ENCODE assay signal across 10 cellular contexts in the genomic region with DNA sequence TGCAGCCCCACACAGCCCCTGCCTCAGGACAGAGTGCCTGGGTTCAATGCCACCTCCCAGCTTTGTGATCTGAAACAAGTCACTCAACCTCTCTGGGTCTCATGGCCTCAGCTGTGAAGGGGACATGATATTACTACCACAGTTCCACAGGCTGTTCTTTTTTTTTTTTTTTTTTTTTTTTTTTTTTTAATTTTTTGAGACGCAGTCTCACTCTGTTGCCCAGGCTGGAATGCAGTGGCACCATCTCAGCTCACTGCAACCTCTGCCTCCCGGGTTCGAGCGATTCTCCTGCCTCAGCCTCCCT. TPM values are rescaled to one million over a fixed set of nuclear protein-coding genes. Genes with fewer than 3 reads are reported as not detected.
DNase-seq lines count a peak whose midpoint lies in the region; ATAC-seq and TF ChIP-seq lines count a peak whose summit lies in the region.
"Not testable (repeated sequence)": the region's sequence is repeated elsewhere in the genome, so short reads cannot be mapped to it uniquely, and the experiment has no call there.
"Had no signal": no experiment of that assay in that cellular context is flagged by ENCODE, and none has a peak within 500 bp of the region (broad histone marks: within the 10 kb centered on the region; RNA-seq: fewer than 3 reads in every experiment).

No MANE protein-coding gene starts in this region.

- not testable (repeated sequence) for H3K27me3 ChIP-seq in HUES48 (ENCODE audit: control insufficient read depth, insufficient read depth, low read length); ectodermal cell (ENCODE audit: control insufficient read depth, insufficient read depth, low read length, poor library complexity, severe bottlenecking); right atrium auricular region; mesenchymal stem cell (ENCODE audit: control insufficient read depth in 1 of 2, insufficient read depth in 1 of 2, low read length in 2 of 2); prostate gland (replicated peaks; ENCODE audit: insufficient read depth); tibial artery

- H2BK120ac ChIP-seq in mesenchymal stem cell (ENCODE audit: low read depth, low read length) = peak overlapping the region; percentile 36

- not testable (repeated sequence) for H3K36me3 Mint-ChIP-seq in WTC11

- H3K27ac Mint-ChIP-seq in WTC11 = peak overlapping the region; percentile 88

- H4K91ac ChIP-seq in mesenchymal stem cell (ENCODE audit: low read length) = peak overlapping the region; percentile 96

- H3K18ac ChIP-seq in mesenchymal stem cell (ENCODE audit: low read depth in 1 of 2, low read length in 2 of 2) = peak overlapping the region; percentile 96 to 98

- peak overlapping the region; percentile 60 to 93 for H2BK12ac ChIP-seq in mesenchymal stem cell (ENCODE audit: low read length in 2 of 2)

- H2AK5ac ChIP-seq in mesenchymal stem cell (ENCODE audit: low read length, severe bottlenecking) = peak overlapping the region; percentile 21

- not testable (repeated sequence) for DNase-seq in WTC11 (ENCODE audit: low spot score); right atrium auricular region (ENCODE audit: low spot score); mesenchymal stem cell; prostate gland (ENCODE audit: low spot score); tibial artery

- H3K4me1 ChIP-seq in HUES48 (ENCODE audit: control insufficient read depth, insufficient read depth, low read length) (peaks cover 27% of the 10 kb centered on the region), ectodermal cell (ENCODE audit: control insufficient read depth, insufficient read depth, low read length) (peaks cover 13% of the 10 kb centered on the region), right atrium auricular region (peaks cover 0 to 24% of the 10 kb centered on the region in 2 donors), mesenchymal stem cell (ENCODE audit: control insufficient read depth, insufficient read depth, low read depth, low read length) (peaks cover 18% of the 10 kb centered on the region), tibial artery (peaks cover 0 to 29% (median 15%) of the 10 kb centered on the region in 4 donors)
- H3K4me1 ChIP-seq in prostate gland (replicated peaks) = not testable (repeated sequence)

- H3K36me3 ChIP-seq in HUES48 (ENCODE audit: control insufficient read depth, insufficient read depth, low read length); ectodermal cell (ENCODE audit: control insufficient read depth, insufficient read depth, low read length); right atrium auricular region; mesenchymal stem cell (ENCODE audit: control insufficient read depth in 1 of 2, insufficient read depth in 2 of 2, low read depth in 1 of 2, low read length in 2 of 2); prostate gland; tibial artery: not testable (repeated sequence)

- H2BK5ac ChIP-seq in mesenchymal stem cell (ENCODE audit: low read depth, low read length, poor library complexity, severe bottlenecking) = not testable (repeated sequence)

- WGBS in ectodermal cell, 2 experiments = 82 to 86% methylated on average over 4 of the region's 4 CpGs
- 67% methylated on average over 4 of the region's 4 CpGs for WGBS in mesenchymal stem cell
- 72% methylated on average over 4 of the region's 4 CpGs for WGBS in prostate gland

- TF ChIP-seq CTCF in 22Rv1 (IDR thresholded peaks at IDR 0.05); WTC11 (IDR thresholded peaks at IDR 0.05); right atrium auricular region (IDR thresholded peaks at IDR 0.05); prostate gland (IDR thresholded peaks at IDR 0.05); tibial artery (IDR thresholded peaks at IDR 0.05): not testable (repeated sequence)

- H3K4me3 Mint-ChIP-seq in WTC11 = not testable (repeated sequence)

- ATAC-seq in WTC11 = not testable (repeated sequence)

- H3K27ac ChIP-seq in 22Rv1 = peak overlapping the region; percentile 100
- H3K27ac ChIP-seq in HUES48 (ENCODE audit: low read depth, low read length) = peak overlapping the region; percentile 92
- peak overlapping the region; percentile 67 for H3K27ac ChIP-seq in ectodermal cell (ENCODE audit: insufficient read depth, low read depth, low read length, poor library complexity, severe bottlenecking)
- H3K27ac ChIP-seq in right atrium auricular region = peak overlapping the region; percentile 74 to 75
- H3K27ac ChIP-seq in mesenchymal stem cell (ENCODE audit: low read length, poor library complexity, severe bottlenecking) = peak overlapping the region; percentile 38
- peak overlapping the region; percentile 31 to 51 for H3K27ac ChIP-seq in prostate gland
- peak overlapping the region; percentile 80 to 85 for H3K27ac ChIP-seq in tibial artery

- H3K23ac ChIP-seq in mesenchymal stem cell (ENCODE audit: low read length in 2 of 2) = not testable (repeated sequence)

- H3K9ac ChIP-seq in HUES48 (ENCODE audit: low read depth, low read length) (peak overlapping the region; percentile 9), mesenchymal stem cell (ENCODE audit: low read length) (peak overlapping the region; percentile 83)

- H3K4me2 ChIP-seq in mesenchymal stem cell (ENCODE audit: low read length, poor library complexity, severe bottlenecking) = not testable (repeated sequence)

- peaks cover 41% of the 10 kb centered on the region for H3K4me1 Mint-ChIP-seq in WTC11

- H3K9me3 Mint-ChIP-seq in WTC11 = not testable (repeated sequence)

- peak overlapping the region; percentile 55 to 86 for H3K4ac ChIP-seq in mesenchymal stem cell (ENCODE audit: low read depth in 1 of 2, low read length in 2 of 2)

- CTCF ChIA-PET in WTC11 (lab: Charles Lee) = interaction anchor here (0.9 to 5.7 kb wide), 16 partner anchors 9 to 421 kb away, joined by 3 to 62 read pairs (median 6); a partner anchor contains a TSS

- intact Hi-C loops in prostate gland (cut with DNase I); tibial artery (cut with DNase I; ENCODE audit: low total_unique reads): not testable (repeated sequence)

- H3K27me3 Mint-ChIP-seq in WTC11 (ENCODE audit: low read depth) = not testable (repeated sequence)

- not testable (repeated sequence) for H3K9me3 ChIP-seq in HUES48 (ENCODE audit: control insufficient read depth, insufficient read depth, low read length); ectodermal cell (ENCODE audit: control insufficient read depth, low read length); right atrium auricular region; mesenchymal stem cell (ENCODE audit: control insufficient read depth, low read length); prostate gland; tibial artery

- peak overlapping the region; percentile 60 for H2BK15ac ChIP-seq in mesenchymal stem cell (ENCODE audit: low read depth, poor library complexity, severe bottlenecking)

- peak overlapping the region in 1 of 2 experiments; percentile 84 for H3K14ac ChIP-seq in mesenchymal stem cell (ENCODE audit: low read length in 2 of 2)

- POLR2A ChIA-PET in WTC11 (lab: Charles Lee) = interaction anchor here (1.3 to 2.9 kb wide), 4 partner anchors 8 to 23 kb away, joined by 7 to 20 read pairs (median 16); a partner anchor contains a TSS

- not testable (repeated sequence) for H3K79me1 ChIP-seq in mesenchymal stem cell (replicated peaks; ENCODE audit: low read length, poor library complexity, severe bottlenecking)

- not testable (repeated sequence) for H3K4me3 ChIP-seq in HUES48 (ENCODE audit: low read depth, low read length); ectodermal cell (ENCODE audit: insufficient read depth, low read depth, low read length); right atrium auricular region; mesenchymal stem cell (ENCODE audit: insufficient read depth in 1 of 2, low read depth in 1 of 2, low read length in 2 of 2); prostate gland; tibial artery

- peak overlapping the region; percentile 6 for H2AFZ ChIP-seq in mesenchymal stem cell (ENCODE audit: low read depth, low read length)

- TF ChIP-seq POLR2A in prostate gland (IDR thresholded peaks at IDR 0.05) = peak; percentile 8

- H4K8ac ChIP-seq in mesenchymal stem cell (ENCODE audit: low read length) = peak overlapping the region; percentile 82

TF ChIP-seq in WTC11, 78 proteins besides CTCF, POLR2A, EP300 and RAD21:
- TF ChIP-seq FOXK1 (CRISPR knock-in tag; IDR thresholded peaks at IDR 0.05) = 0 out of 2 replicates have a peak, but pooled peaks have one; percentile 7

RNA-seq across cellular contexts. Expression of a gene that starts 8.7 kb away (rescaled TPM):
- total RNA-seq in WTC11 (2021) (88.8 to 158 TPM (median 149 TPM) in 3 replicates), right atrium auricular region (100 to 1,000 TPM; 450 to 815 TPM), prostate gland (100 to 1,000 TPM; 356 to 514 TPM)
- polyA plus RNA-seq in ectodermal cell (2013, experiment 1 of 4) = 131 TPM
- 104 TPM for polyA plus RNA-seq in ectodermal cell (2013, experiment 2 of 4)
- 135 TPM for polyA plus RNA-seq in ectodermal cell (2013, experiment 3 of 4)
- 152 TPM for polyA plus RNA-seq in ectodermal cell (2013, experiment 4 of 4)
- polyA plus RNA-seq in mesenchymal stem cell (2013, experiment 1 of 2) = 260 TPM
- polyA plus RNA-seq in mesenchymal stem cell (2013, experiment 2 of 2) = 254 TPM

RNA-seq across cellular contexts. Expression of a gene that starts 41.3 kb away (rescaled TPM):
- total RNA-seq in WTC11 (2021) (0.44 TPM in 1 of 3 replicates, not detected in the others), right atrium auricular region (1 to 10 TPM; 6.8 to 9.0 TPM), prostate gland (1 to 10 TPM in 1 of 2 donors, under 1 TPM in 1; 0.41 to 3.6 TPM)
- not detected for polyA plus RNA-seq in ectodermal cell (2013, experiment 1 of 4)
- polyA plus RNA-seq in ectodermal cell (2013, experiment 2 of 4) = not detected
- polyA plus RNA-seq in ectodermal cell (2013, experiment 3 of 4) = not detected
- not detected for polyA plus RNA-seq in ectodermal cell (2013, experiment 4 of 4)
- polyA plus RNA-seq in mesenchymal stem cell (2013, experiment 1 of 2) = not detected
- polyA plus RNA-seq in mesenchymal stem cell (2013, experiment 2 of 2) = not detected
- total RNA-seq: activated CD4-positive, alpha-beta T cell treated with anti-CD3 and anti-CD28 coated beads, Interleukin-2, amount 10 ng/mL, durations not matched to agents 7 days and 5 days; mononuclear cell had no signal

Comparison
In these comparisons a context has a peak if more than half of its experiments do, and no peak if none do; other contexts are left out.
1. H3K27ac ChIP-seq: peak in every context shown above with its lines; median percentile 100 in 22Rv1; 92 in HUES48; 82 in tibial artery; 74 in right atrium auricular region; 67 in ectodermal cell; 41 in prostate gland; 38 in mesenchymal stem cell.